13 cellular contexts compared by ENCODE assay signal in the genomic region with DNA sequence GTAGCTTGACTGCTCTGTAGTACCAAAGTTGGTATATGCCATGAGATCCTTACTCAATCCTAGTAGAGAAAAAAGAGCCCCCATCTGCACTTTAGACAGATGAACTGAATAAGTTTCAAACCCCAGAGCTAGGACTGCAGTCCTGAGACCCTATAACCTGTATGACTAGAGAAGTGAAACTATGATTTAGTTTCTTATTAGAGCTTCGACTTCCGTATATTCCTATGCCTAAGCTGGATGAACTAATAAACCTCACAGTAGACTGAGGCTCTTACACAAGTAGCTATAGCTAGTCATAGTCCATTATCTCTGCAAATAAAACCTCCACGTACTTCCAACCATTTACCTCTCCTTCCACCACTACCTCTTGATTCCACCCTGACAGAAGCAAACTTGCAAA. TPM values are rescaled to one million over a fixed set of nuclear protein-coding genes. Genes with fewer than 3 reads are reported as not detected.
DNase-seq lines count a peak whose midpoint lies in the region; ATAC-seq and TF ChIP-seq lines count a peak whose summit lies in the region.
"Had no signal": no experiment of that assay in that cellular context is flagged by ENCODE, and none has a peak within 500 bp of the region (broad histone marks: within the 10 kb centered on the region; RNA-seq: fewer than 3 reads in every experiment).

No MANE protein-coding gene starts in this region.

- peaks cover under 1% of the 10 kb centered on the region for H3K79me2 ChIP-seq in DOHH2 (ENCODE audit: control insufficient read depth, low read length)
- no peaks in the 10 kb centered on the region for H3K79me2 ChIP-seq in MM.1S (ENCODE audit: low read length)

- H3K4me1 Mint-ChIP-seq in osteocyte (ENCODE audit: unreplicated experiment): no peaks in the 10 kb centered on the region

- H3K36me3 Mint-ChIP-seq in osteocyte (ENCODE audit: unreplicated experiment): no peaks in the 10 kb centered on the region

- H3F3A ChIP-seq in DOHH2 (ENCODE audit: control insufficient read depth, insufficient read depth) (peaks cover 21% of the 10 kb centered on the region), MM.1S (ENCODE audit: insufficient read depth, low read length) (peaks cover 12% of the 10 kb centered on the region)

- H3K27ac ChIP-seq in DOHH2 (ENCODE audit: low read depth, low read length) (peak overlapping the region; percentile 43), MM.1S (ENCODE audit: low read length) (no peak overlapping the region)
- H3K27ac ChIP-seq: A549 had no signal

- H3K4me1 ChIP-seq in DOHH2 (ENCODE audit: control insufficient read depth, low read length): peaks cover 49% of the 10 kb centered on the region
- peaks cover 27% of the 10 kb centered on the region for H3K4me1 ChIP-seq in MM.1S (ENCODE audit: low read length)
- H3K4me1 ChIP-seq: A549 had no signal

- H3K9me3 Mint-ChIP-seq in osteocyte (ENCODE audit: unreplicated experiment): no peaks in the 10 kb centered on the region
- H3K9me3 Mint-ChIP-seq: activated T-cell treated with anti-CD3 and anti-CD28 coated beads, Interleukin-2, amount 50 U/mL, for 4 hours; T-helper 1 cell treated with Interleukin-12 subunit alpha and Interleukin-12 subunit beta and Interleukin-4 antibody, amounts not matched to agents 30 μg/mL and 1 μg/mL, for 36 hours had no signal

- H3K36me3 ChIP-seq in DOHH2 (ENCODE audit: control insufficient read depth, low read length) (no peaks in the 10 kb centered on the region), MM.1S (replicated peaks; ENCODE audit: insufficient read depth, low read length) (no peaks in the 10 kb centered on the region)

- H3K27ac Mint-ChIP-seq in osteocyte (ENCODE audit: unreplicated experiment): no peak overlapping the region
- H3K27ac Mint-ChIP-seq: T-helper 1 cell treated with Interleukin-12 subunit alpha and Interleukin-12 subunit beta and Interleukin-4 antibody, amounts not matched to agents 30 μg/mL and 1 μg/mL, for 36 hours had no signal

- no peak for TF ChIP-seq CTCF in DOHH2 (IDR thresholded peaks at IDR 0.05; ENCODE audit: low read depth, low read length, poor library complexity, severe bottlenecking)
- no peak for TF ChIP-seq CTCF in MM.1S (IDR thresholded peaks at IDR 0.05; ENCODE audit: low read length)
- no peak for TF ChIP-seq CTCF in osteocyte (IDR thresholded peaks at IDR 0.05)

- H3K4me3 Mint-ChIP-seq in osteocyte (ENCODE audit: unreplicated experiment): no peak overlapping the region
- H3K4me3 Mint-ChIP-seq: activated T-cell treated with anti-CD3 and anti-CD28 coated beads, Interleukin-2, amount 50 U/mL, for 4 hours; T-helper 1 cell treated with Interleukin-12 subunit alpha and Interleukin-12 subunit beta and Interleukin-4 antibody, amounts not matched to agents 30 μg/mL and 1 μg/mL, for 36 hours had no signal

- no peaks in the 10 kb centered on the region for H3K9me2 ChIP-seq in DOHH2 (replicated peaks; ENCODE audit: control insufficient read depth, low read length)
- no peaks in the 10 kb centered on the region for H3K9me2 ChIP-seq in MM.1S (replicated peaks; ENCODE audit: insufficient read depth, low read length)

- H3K9me3 ChIP-seq in DOHH2 (ENCODE audit: control insufficient read depth, insufficient read depth, low read length): no peaks in the 10 kb centered on the region
- H3K9me3 ChIP-seq in MM.1S (replicated peaks; ENCODE audit: insufficient read depth, low read length): no peaks in the 10 kb centered on the region
- H3K9me3 ChIP-seq: A549 had no signal

- no peak overlapping the region for H2AFZ ChIP-seq in MM.1S (ENCODE audit: low read length)

- DNase-seq in MM.1S: peak; percentile 13
- DNase-seq in NCI-H345 treated with DMSO at 0.1 percent for 48 hours (lab: John Stamatoyannopoulos, UW; ENCODE audit: unreplicated experiment): no peak
- no peak for DNase-seq in NCI-H128 (lab: John Stamatoyannopoulos, UW; ENCODE audit: unreplicated experiment)
- DNase-seq in osteocyte (ENCODE audit: extremely low spot score, unreplicated experiment): no peak
- no peak for DNase-seq in inferior parietal cortex (ENCODE audit: extremely low spot score)
- DNase-seq: activated T-cell treated with anti-CD3 and anti-CD28 coated beads, Interleukin-2, amount 50 U/mL, for 4 hours; foreskin melanocyte had no signal

- H3K9ac ChIP-seq in MM.1S (ENCODE audit: low read length): no peak overlapping the region

- H4K20me1 ChIP-seq in DOHH2 (ENCODE audit: control insufficient read depth, insufficient read depth, low read depth, low read length): no peaks in the 10 kb centered on the region
- no peaks in the 10 kb centered on the region for H4K20me1 ChIP-seq in MM.1S (ENCODE audit: insufficient read depth, low read length)

- H3K4me3 ChIP-seq in DOHH2 (ENCODE audit: low read length): peak overlapping the region; percentile 54
- no peak overlapping the region for H3K4me3 ChIP-seq in MM.1S (ENCODE audit: low read length)
- H3K4me3 ChIP-seq: A549, smooth muscle cell had no signal

- H3K4me2 ChIP-seq in DOHH2 (ENCODE audit: low read length): peak overlapping the region; percentile 82
- H3K4me2 ChIP-seq in MM.1S (ENCODE audit: low read depth, low read length): peak overlapping the region; percentile 48; the same call in 1 of the 2 replicates
- H3K4me2 ChIP-seq: A549, smooth muscle cell had no signal

- ATAC-seq in GM19438 (IDR thresholded peaks at IDR 0.05; ENCODE audit: low read depth, unreplicated experiment) (peak; percentile 86), HG02885 (IDR thresholded peaks at IDR 0.05; ENCODE audit: poor library complexity, unreplicated experiment) (peak; percentile 91)
- ATAC-seq: A549; activated T-cell treated with anti-CD3 and anti-CD28 coated beads, Interleukin-2, amount 50 U/mL, for 4 hours had no signal

- H3K27me3 ChIP-seq in DOHH2 (ENCODE audit: control insufficient read depth, low read length): no peaks in the 10 kb centered on the region
- H3K27me3 ChIP-seq in MM.1S (replicated peaks; ENCODE audit: insufficient read depth, low read length): no peaks in the 10 kb centered on the region

- peaks cover 15% of the 10 kb centered on the region for H3K27me3 Mint-ChIP-seq in osteocyte (ENCODE audit: unreplicated experiment)

RNA-seq across cellular contexts. Expression of a gene that starts 6.3 kb away (rescaled TPM):
- total RNA-seq in osteocyte: 35.0 and 36.1 TPM in 2 replicates
